Comparison of ENCODE assay signal across 1 cellular context in the genomic region with DNA sequence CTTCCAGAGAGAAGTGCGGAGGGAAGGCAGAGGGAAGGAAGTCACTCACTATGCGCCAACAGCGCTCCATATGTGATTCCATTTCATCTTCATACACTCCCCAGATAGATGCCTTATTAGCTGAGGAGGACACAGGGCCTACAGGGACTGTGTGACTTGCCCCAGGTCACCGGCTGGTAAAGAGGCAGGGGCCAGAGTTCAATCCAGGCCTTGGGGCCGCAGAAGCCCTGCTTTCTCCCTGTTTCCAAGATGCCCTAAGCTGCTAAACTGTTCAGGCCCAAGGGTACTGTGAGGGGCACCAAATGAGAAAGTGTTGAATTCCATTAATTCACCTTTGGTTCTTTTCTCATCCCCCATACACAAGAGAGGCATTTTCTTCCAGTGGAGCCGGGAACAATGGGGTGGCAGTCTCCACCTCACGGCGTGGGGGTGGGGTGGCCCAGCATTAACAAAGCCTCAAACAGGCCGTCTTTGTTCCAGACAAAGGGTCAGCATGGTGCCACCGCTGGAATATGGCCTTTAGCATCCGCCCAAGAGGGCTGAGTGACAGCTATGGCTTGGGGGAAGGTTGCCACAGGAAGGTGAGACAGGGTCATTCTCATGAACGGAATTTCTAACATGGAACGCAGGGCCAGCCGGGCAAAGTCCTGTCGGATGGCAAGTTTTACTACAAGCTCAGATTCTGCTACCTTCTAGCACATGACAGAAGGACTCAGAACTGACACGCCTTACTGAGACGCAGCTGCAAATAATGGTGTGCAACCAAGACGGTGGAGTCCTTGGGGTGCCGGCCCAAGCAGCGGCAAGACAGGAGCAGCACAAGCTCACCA.
TF ChIP-seq lines count a peak whose summit lies in the region.

No MANE protein-coding gene starts in this region.

TF ChIP-seq in GM23338, 12 proteins besides CTCF, POLR2A, EP300 and RAD21 (continued from another document):
- TF ChIP-seq JUNB (IDR thresholded peaks at IDR 0.05; ENCODE audit: unreplicated experiment) = no peak
- TF ChIP-seq POLR2AphosphoS5 (IDR thresholded peaks at IDR 0.05; ENCODE audit: low read depth) = no peak
- TF ChIP-seq NANOG (IDR thresholded peaks at IDR 0.05; ENCODE audit: borderline replicate concordance) = peak; percentile 61; the same call in 1 of the 2 replicates
- TF ChIP-seq EZH2phosphoT487 (IDR thresholded peaks at IDR 0.05; ENCODE audit: unreplicated experiment) = no peak
- TF ChIP-seq, protein P1, sequence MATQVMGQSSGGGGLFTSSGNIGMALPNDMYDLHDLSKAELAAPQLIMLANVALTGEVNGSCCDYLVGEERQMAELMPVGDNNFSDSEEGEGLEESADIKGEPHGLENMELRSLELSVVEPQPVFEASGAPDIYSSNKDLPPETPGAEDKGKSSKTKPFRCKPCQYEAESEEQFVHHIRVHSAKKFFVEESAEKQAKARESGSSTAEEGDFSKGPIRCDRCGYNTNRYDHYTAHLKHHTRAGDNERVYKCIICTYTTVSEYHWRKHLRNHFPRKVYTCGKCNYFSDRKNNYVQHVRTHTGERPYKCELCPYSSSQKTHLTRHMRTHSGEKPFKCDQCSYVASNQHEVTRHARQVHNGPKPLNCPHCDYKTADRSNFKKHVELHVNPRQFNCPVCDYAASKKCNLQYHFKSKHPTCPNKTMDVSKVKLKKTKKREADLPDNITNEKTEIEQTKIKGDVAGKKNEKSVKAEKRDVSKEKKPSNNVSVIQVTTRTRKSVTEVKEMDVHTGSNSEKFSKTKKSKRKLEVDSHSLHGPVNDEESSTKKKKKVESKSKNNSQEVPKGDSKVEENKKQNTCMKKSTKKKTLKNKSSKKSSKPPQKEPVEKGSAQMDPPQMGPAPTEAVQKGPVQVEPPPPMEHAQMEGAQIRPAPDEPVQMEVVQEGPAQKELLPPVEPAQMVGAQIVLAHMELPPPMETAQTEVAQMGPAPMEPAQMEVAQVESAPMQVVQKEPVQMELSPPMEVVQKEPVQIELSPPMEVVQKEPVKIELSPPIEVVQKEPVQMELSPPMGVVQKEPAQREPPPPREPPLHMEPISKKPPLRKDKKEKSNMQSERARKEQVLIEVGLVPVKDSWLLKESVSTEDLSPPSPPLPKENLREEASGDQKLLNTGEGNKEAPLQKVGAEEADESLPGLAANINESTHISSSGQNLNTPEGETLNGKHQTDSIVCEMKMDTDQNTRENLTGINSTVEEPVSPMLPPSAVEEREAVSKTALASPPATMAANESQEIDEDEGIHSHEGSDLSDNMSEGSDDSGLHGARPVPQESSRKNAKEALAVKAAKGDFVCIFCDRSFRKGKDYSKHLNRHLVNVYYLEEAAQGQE (IDR thresholded peaks at IDR 0.05; ENCODE audit: unreplicated experiment) = no peak
- TF ChIP-seq ZNF114 (CRISPR knock-in tag; IDR thresholded peaks at IDR 0.05) = no peak
- peak; percentile 64 for TF ChIP-seq CREB1 (CRISPR knock-in tag; IDR thresholded peaks at IDR 0.05; ENCODE audit: low read depth)
- no peak for TF ChIP-seq EZH2 (IDR thresholded peaks at IDR 0.05; ENCODE audit: low read depth, unreplicated experiment)
- no peak for TF ChIP-seq STAT1 (IDR thresholded peaks at IDR 0.05; ENCODE audit: unreplicated experiment)
